Comparison of ENCODE assay signal across 17 cellular contexts in genomic region chr6:54014440-54014839, GRCh38.
DNase-seq lines count a peak whose midpoint lies in the region; ATAC-seq, FAIRE-seq and TF ChIP-seq lines count a peak whose summit lies in the region.
"Had no signal": no experiment of that assay in that cellular context is flagged by ENCODE, and none has a peak within 500 bp of the region (broad histone marks: within the 10 kb centered on the region; RNA-seq: fewer than 3 reads in every experiment).

No MANE protein-coding gene starts in this region.

- DNase-seq in NCI-H146 (lab: John Stamatoyannopoulos, UW) (peak; percentile 32), NCI-H146 treated with DMSO at 0.1 percent for 48 hours (lab: John Stamatoyannopoulos, UW; ENCODE audit: unreplicated experiment) (no peak), G401 (ENCODE audit: low spot score) (peak; percentile 20), NCI-H774 (lab: John Stamatoyannopoulos, UW) (peak; percentile 31), psoas muscle (no peak), RCC 7860 (ENCODE audit: low spot score) (no peak), tibial nerve (ENCODE audit: low spot score in 2 of 2) (no peak)
- DNase-seq: 8988T, Caco-2, MM.1S, NCI-H1092, NCI-H1694 treated with DMSO at 0.1 percent for 48 hours, SHP77 treated with DMSO at 0.1 percent for 48 hours, SK-N-SH, T-cell had no signal

- H3K36me3 ChIP-seq in psoas muscle (ENCODE audit: insufficient read depth in 1 of 2, low read depth in 1 of 2) (no peaks in the 10 kb centered on the region), tibial nerve (no peaks in the 10 kb centered on the region)

- in situ Hi-C loops in G401 (cut with HindIII; ENCODE audit: low sequenced_read_pairs) = no loop called here

- no peaks in the 10 kb centered on the region for H3K27me3 ChIP-seq in psoas muscle (ENCODE audit: insufficient read depth in 3 of 3, low read length in 2 of 3)
- no peaks in the 10 kb centered on the region for H3K27me3 ChIP-seq in tibial nerve

- FAIRE-seq in RCC 7860 (lab: Jason Lieb, UNC) = no peak
- FAIRE-seq: GM12891 had no signal

- H3K27ac ChIP-seq in psoas muscle (peak overlapping the region; percentile 92), tibial nerve (no peak overlapping the region)

- no peak for TF ChIP-seq POLR2A in tibial nerve (IDR thresholded peaks at IDR 0.05)

- intact Hi-C loops in psoas muscle (cut with DNase I) = loop anchor here in 1 of 2 donors (10.0 kb wide), 1 partner anchor 60 kb away; no protein-coding TSS in a partner anchor

- TF ChIP-seq EP300 in tibial nerve (IDR thresholded peaks at IDR 0.05) = no peak

- ATAC-seq in psoas muscle (peak in 1 of 4 donors; percentile 25), HG03342 (IDR thresholded peaks at IDR 0.05; ENCODE audit: unreplicated experiment) (no peak)
- ATAC-seq: T-cell had no signal

- no peak for TF ChIP-seq CTCF in psoas muscle (IDR thresholded peaks at IDR 0.05)
- no peak for TF ChIP-seq CTCF in tibial nerve (IDR thresholded peaks at IDR 0.05)

- peak overlapping the region; percentile 13 for H3K4me3 ChIP-seq in psoas muscle
- H3K4me3 ChIP-seq in tibial nerve = no peak overlapping the region

- H3K4me1 ChIP-seq in psoas muscle (peaks cover 56% of the 10 kb centered on the region), tibial nerve (peaks cover 0 to 21% (median 4%) of the 10 kb centered on the region in 4 donors)

- H3K9me3 ChIP-seq in psoas muscle (no peaks in the 10 kb centered on the region), tibial nerve (no peaks in the 10 kb centered on the region)
- H3K9me3 ChIP-seq: Caco-2, SK-N-SH had no signal

- 41 to 73% (median 49%) methylated on average over 8 of the region's 8 CpGs for WGBS in psoas muscle, 3 donors
- 90 to 91% methylated on average over 8 of the region's 8 CpGs for WGBS in tibial nerve, 2 donors

Comparison
In these comparisons a context has a peak if more than half of its experiments do, and no peak if none do; other contexts are left out.
1. DNase-seq: peak in NCI-H146 (single experiment), G401 (single experiment) and NCI-H774 (single experiment); none in NCI-H146 treated with DMSO at 0.1 percent for 48 hours (single experiment), psoas muscle (0 of 2), RCC 7860 (single experiment) and tibial nerve (0 of 2).